21 cellular contexts compared by ENCODE assay signal in genomic region chr18:48292229-48292628, GRCh38.
"Had no signal": no experiment of that assay in that cellular context is flagged by ENCODE, and none has a peak within 500 bp of the region (broad histone marks: within the 10 kb centered on the region; RNA-seq: fewer than 3 reads in every experiment).

No MANE protein-coding gene starts in this region.

- H3K27me3 Mint-ChIP-seq: activated B cell treated with CpG ODN at 0.5 μM for 24 hours; activated CD4-positive, alpha-beta memory T cell treated with anti-CD3 and anti-CD28 coated beads for 36 hours; progenitor cell of endocrine pancreas had no signal

- DNase-seq: activated B cell treated with CpG ODN at 0.5 μM for 24 hours; activated CD4-positive, alpha-beta memory T cell treated with anti-CD3 and anti-CD28 coated beads for 36 hours; activated CD4-positive, alpha-beta T cell treated with anti-CD3 and anti-CD28 coated beads for 4 hours; activated effector memory CD4-positive, alpha-beta T cell treated with Interleukin-2 at 50 U/mL for 16 hours; activated naive CD4-positive, alpha-beta T cell treated with anti-CD3 and anti-CD28 coated beads, Interleukin-2, amount 50 U/mL, for 16 hours; activated T-cell treated with anti-CD3 and anti-CD28 coated beads, Interleukin-2, amount 50 U/mL, for 4 hours; foreskin keratinocyte; glutamatergic neuron; hippocampal formation; lower lobe of right lung; stimulated activated naive CD8-positive, alpha-beta T cell treated with anti-CD3 and anti-CD28 coated beads, Interleukin-15, Interleukin-2, amounts not matched to agents 100 U/mL and 50 U/mL, for 24 hours; transverse colon had no signal

- ATAC-seq: activated T-cell treated with anti-CD3 and anti-CD28 coated beads, Interleukin-2, amount 50 U/mL, for 4 hours; foreskin keratinocyte; lower lobe of right lung; stimulated activated naive CD8-positive, alpha-beta T cell treated with anti-CD3 and anti-CD28 coated beads, Interleukin-15, Interleukin-2, amounts not matched to agents 100 U/mL and 50 U/mL, for 24 hours had no signal

- H3K9me3 Mint-ChIP-seq: activated B cell treated with CpG ODN at 0.5 μM for 24 hours; activated CD4-positive, alpha-beta memory T cell treated with anti-CD3 and anti-CD28 coated beads for 36 hours; activated T-cell treated with anti-CD3 and anti-CD28 coated beads, Interleukin-2, amount 50 U/mL, for 4 hours; central memory CD8-positive, alpha-beta T cell; T-helper 1 cell treated with Interleukin-12 subunit alpha and Interleukin-12 subunit beta and Interleukin-4 antibody, amounts not matched to agents 30 μg/mL and 1 μg/mL, for 36 hours had no signal

- H3K9me3 ChIP-seq: ascending aorta, colonic mucosa, lower lobe of right lung, right atrium auricular region, suprapubic skin, transverse colon had no signal

- H3K36me3 ChIP-seq: ascending aorta, colonic mucosa, lower lobe of right lung, right atrium auricular region, suprapubic skin, transverse colon had no signal

- H3K4me1 ChIP-seq: colonic mucosa, lower lobe of right lung, transverse colon had no signal

- H3K4me3 Mint-ChIP-seq: activated B cell treated with CpG ODN at 0.5 μM for 24 hours; activated CD4-positive, alpha-beta memory T cell treated with anti-CD3 and anti-CD28 coated beads for 36 hours; activated T-cell treated with anti-CD3 and anti-CD28 coated beads, Interleukin-2, amount 50 U/mL, for 4 hours; central memory CD8-positive, alpha-beta T cell; T-helper 1 cell treated with Interleukin-12 subunit alpha and Interleukin-12 subunit beta and Interleukin-4 antibody, amounts not matched to agents 30 μg/mL and 1 μg/mL, for 36 hours had no signal

- H3K4me3 ChIP-seq: ascending aorta, colonic mucosa, lower lobe of right lung, right atrium auricular region, skin epidermis, suprapubic skin, transverse colon had no signal

- H3K27me3 ChIP-seq: ascending aorta, colonic mucosa, right atrium auricular region, suprapubic skin, transverse colon had no signal

- H3K27ac Mint-ChIP-seq: activated B cell treated with CpG ODN at 0.5 μM for 24 hours; activated CD4-positive, alpha-beta memory T cell treated with anti-CD3 and anti-CD28 coated beads for 36 hours; progenitor cell of endocrine pancreas; T-helper 1 cell treated with Interleukin-12 subunit alpha and Interleukin-12 subunit beta and Interleukin-4 antibody, amounts not matched to agents 30 μg/mL and 1 μg/mL, for 36 hours had no signal

- FAIRE-seq: keratinocyte had no signal

- H3K27ac ChIP-seq: ascending aorta, colonic mucosa, foreskin keratinocyte, lower lobe of right lung, right atrium auricular region, skin epidermis, suprapubic skin, transverse colon had no signal

- H3K36me3 Mint-ChIP-seq: activated CD4-positive, alpha-beta memory T cell treated with anti-CD3 and anti-CD28 coated beads for 36 hours had no signal

- H3K4me1 Mint-ChIP-seq: activated B cell treated with CpG ODN at 0.5 μM for 24 hours; central memory CD8-positive, alpha-beta T cell had no signal
